1 cellular context compared by ENCODE assay signal in the genomic region with DNA sequence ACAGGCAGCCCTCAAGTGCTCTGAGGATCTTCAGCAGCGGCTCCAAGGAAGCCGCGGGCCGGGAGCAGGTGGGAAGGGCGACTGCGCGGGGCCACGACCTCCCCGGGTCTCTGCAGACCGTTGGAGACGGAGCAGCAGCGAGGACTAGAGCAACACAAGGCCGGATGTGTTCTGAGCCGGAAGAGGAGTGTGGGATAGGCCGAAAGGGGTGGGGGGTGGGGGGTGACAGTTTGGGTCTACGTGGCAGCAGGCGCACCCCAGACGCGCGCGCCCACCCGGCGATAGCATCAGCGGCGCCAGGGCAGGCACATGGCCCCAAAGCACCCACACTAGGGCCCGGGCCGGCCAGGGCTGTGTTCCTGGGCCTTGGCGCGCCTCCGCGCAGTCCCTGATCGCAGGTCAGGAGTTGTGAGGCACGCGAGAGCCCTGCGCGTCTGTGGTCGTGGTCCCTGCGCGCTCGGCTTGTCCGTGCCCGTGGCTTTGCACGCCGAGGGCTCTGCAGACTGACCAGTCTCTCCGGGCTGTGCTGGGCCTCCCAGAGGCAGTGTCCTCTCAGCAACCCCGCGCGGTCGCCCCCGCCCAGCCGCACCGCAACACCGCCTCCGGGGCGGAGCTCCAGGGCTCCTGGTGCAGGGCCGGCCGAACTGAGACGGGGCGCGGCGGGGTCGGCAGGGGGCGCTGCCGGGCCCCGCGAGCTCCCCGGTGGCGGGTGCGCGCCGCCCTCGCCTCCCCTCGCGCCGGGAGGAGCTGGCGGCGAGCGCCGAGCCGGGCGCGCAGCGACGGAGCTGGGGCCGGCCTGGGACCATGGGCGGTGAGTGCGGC.
A peak's percentile ranks its signal among the peaks of the same experiment; 100 is the strongest.
TF ChIP-seq lines count a peak whose summit lies in the region.

A gene with protein sequence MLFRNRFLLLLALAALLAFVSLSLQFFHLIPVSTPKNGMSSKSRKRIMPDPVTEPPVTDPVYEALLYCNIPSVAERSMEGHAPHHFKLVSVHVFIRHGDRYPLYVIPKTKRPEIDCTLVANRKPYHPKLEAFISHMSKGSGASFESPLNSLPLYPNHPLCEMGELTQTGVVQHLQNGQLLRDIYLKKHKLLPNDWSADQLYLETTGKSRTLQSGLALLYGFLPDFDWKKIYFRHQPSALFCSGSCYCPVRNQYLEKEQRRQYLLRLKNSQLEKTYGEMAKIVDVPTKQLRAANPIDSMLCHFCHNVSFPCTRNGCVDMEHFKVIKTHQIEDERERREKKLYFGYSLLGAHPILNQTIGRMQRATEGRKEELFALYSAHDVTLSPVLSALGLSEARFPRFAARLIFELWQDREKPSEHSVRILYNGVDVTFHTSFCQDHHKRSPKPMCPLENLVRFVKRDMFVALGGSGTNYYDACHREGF (plus strand): TSS at position 725 of the 822 bp plus-strand sequence. CDS start 28,351 bp downstream, outside the sequence.

TF ChIP-seq in HepG2, 621 proteins besides CTCF, POLR2A, EP300 and RAD21 (continues in another document):
- TF ChIP-seq ZNF383 (CRISPR knock-in tag; IDR thresholded peaks at IDR 0.05; ENCODE audit: borderline replicate concordance) (no peak), ZNF282 (IDR thresholded peaks at IDR 0.05; ENCODE audit: partially characterized antibody) (no peak), KDM5B (CRISPR knock-in tag; IDR thresholded peaks at IDR 0.05; ENCODE audit: borderline replicate concordance) (peak; percentile 57; the same call in 1 of the 2 replicates), ZMYM4 (CRISPR knock-in tag; IDR thresholded peaks at IDR 0.05) (0 out of 2 replicates have a peak, but pooled peaks have one; percentile 58), RFXAP (CRISPR knock-in tag; IDR thresholded peaks at IDR 0.05; ENCODE audit: borderline replicate concordance) (0 out of 2 replicates have a peak, but pooled peaks have one; percentile 31), NFE2 (CRISPR knock-in tag; IDR thresholded peaks at IDR 0.05) (no peak), DNMT3B (CRISPR knock-in tag; conservative IDR thresholded peaks at IDR 0.05) (no peak), ZNF891 (CRISPR knock-in tag; IDR thresholded peaks at IDR 0.05) (peak; percentile 64; the same call in 1 of the 2 replicates), ZNF343 (CRISPR knock-in tag; IDR thresholded peaks at IDR 0.05) (0 out of 2 replicates have a peak, but pooled peaks have one; percentile 73), POLR2AphosphoS5 (IDR thresholded peaks at IDR 0.05; ENCODE audit: low read depth, low read length) (peak; percentile 50), SRF (IDR thresholded peaks at IDR 0.05; ENCODE audit: low read depth, low read length) (no peak), HNF4A (CRISPR knock-in tag; IDR thresholded peaks at IDR 0.05) (no peak), TGIF2 (CRISPR knock-in tag; IDR thresholded peaks at IDR 0.05) (no peak), DR1 (CRISPR knock-in tag; IDR thresholded peaks at IDR 0.05) (peak; percentile 58), ZNF776 (CRISPR knock-in tag; IDR thresholded peaks at IDR 0.05) (peak; percentile 73; the same call in 1 of the 2 replicates), TEAD3 (CRISPR knock-in tag; optimal IDR thresholded peaks at IDR 0.05; ENCODE audit: borderline replicate concordance) (no peak), TCF12 (IDR thresholded peaks at IDR 0.05) (no peak), TCF12 (CRISPR knock-in tag; IDR thresholded peaks at IDR 0.05) (no peak), GLI4 (CRISPR knock-in tag; IDR thresholded peaks at IDR 0.05; ENCODE audit: borderline replicate concordance) (no peak), ZNF773 (CRISPR knock-in tag; IDR thresholded peaks at IDR 0.05; ENCODE audit: borderline replicate concordance) (no peak), ZNF619 (CRISPR knock-in tag; IDR thresholded peaks at IDR 0.05) (peak; percentile 56; the same call in 1 of the 2 replicates), ZC3H13 (CRISPR knock-in tag; IDR thresholded peaks at IDR 0.05) (peak; percentile 74; the same call in 1 of the 2 replicates), ZNF781 (CRISPR knock-in tag; IDR thresholded peaks at IDR 0.05; ENCODE audit: borderline replicate concordance, not compliant biosample characterization) (no peak)
- TF ChIP-seq, protein P1, sequence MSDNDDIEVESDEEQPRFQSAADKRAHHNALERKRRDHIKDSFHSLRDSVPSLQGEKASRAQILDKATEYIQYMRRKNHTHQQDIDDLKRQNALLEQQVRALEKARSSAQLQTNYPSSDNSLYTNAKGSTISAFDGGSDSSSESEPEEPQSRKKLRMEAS (IDR thresholded peaks at IDR 0.05) = peak; percentile 57; the same call in 1 of the 2 replicates
- TF ChIP-seq, protein P2, sequence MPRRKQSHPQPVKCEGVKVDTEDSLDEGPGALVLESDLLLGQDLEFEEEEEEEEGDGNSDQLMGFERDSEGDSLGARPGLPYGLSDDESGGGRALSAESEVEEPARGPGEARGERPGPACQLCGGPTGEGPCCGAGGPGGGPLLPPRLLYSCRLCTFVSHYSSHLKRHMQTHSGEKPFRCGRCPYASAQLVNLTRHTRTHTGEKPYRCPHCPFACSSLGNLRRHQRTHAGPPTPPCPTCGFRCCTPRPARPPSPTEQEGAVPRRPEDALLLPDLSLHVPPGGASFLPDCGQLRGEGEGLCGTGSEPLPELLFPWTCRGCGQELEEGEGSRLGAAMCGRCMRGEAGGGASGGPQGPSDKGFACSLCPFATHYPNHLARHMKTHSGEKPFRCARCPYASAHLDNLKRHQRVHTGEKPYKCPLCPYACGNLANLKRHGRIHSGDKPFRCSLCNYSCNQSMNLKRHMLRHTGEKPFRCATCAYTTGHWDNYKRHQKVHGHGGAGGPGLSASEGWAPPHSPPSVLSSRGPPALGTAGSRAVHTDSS (CRISPR knock-in tag; conservative IDR thresholded peaks at IDR 0.05) = no peak
- TF ChIP-seq, protein P3, sequence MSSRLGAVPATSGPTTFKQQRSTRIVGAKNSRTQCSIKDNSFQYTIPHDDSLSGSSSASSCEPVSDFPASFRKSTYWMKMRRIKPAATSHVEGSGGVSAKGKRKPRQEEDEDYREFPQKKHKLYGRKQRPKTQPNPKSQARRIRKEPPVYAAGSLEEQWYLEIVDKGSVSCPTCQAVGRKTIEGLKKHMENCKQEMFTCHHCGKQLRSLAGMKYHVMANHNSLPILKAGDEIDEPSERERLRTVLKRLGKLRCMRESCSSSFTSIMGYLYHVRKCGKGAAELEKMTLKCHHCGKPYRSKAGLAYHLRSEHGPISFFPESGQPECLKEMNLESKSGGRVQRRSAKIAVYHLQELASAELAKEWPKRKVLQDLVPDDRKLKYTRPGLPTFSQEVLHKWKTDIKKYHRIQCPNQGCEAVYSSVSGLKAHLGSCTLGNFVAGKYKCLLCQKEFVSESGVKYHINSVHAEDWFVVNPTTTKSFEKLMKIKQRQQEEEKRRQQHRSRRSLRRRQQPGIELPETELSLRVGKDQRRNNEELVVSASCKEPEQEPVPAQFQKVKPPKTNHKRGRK (CRISPR knock-in tag; IDR thresholded peaks at IDR 0.05) = no peak
- TF ChIP-seq, protein P4, sequence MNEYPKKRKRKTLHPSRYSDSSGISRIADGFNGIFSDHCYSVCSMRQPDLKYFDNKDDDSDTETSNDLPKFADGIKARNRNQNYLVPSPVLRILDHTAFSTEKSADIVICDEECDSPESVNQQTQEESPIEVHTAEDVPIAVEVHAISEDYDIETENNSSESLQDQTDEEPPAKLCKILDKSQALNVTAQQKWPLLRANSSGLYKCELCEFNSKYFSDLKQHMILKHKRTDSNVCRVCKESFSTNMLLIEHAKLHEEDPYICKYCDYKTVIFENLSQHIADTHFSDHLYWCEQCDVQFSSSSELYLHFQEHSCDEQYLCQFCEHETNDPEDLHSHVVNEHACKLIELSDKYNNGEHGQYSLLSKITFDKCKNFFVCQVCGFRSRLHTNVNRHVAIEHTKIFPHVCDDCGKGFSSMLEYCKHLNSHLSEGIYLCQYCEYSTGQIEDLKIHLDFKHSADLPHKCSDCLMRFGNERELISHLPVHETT (CRISPR knock-in tag; conservative IDR thresholded peaks at IDR 0.05) = no peak
- TF ChIP-seq, protein P5, sequence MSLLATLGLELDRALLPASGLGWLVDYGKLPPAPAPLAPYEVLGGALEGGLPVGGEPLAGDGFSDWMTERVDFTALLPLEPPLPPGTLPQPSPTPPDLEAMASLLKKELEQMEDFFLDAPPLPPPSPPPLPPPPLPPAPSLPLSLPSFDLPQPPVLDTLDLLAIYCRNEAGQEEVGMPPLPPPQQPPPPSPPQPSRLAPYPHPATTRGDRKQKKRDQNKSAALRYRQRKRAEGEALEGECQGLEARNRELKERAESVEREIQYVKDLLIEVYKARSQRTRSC (CRISPR knock-in tag; IDR thresholded peaks at IDR 0.05; ENCODE audit: low read depth) = no peak
- TF ChIP-seq, protein P6, sequence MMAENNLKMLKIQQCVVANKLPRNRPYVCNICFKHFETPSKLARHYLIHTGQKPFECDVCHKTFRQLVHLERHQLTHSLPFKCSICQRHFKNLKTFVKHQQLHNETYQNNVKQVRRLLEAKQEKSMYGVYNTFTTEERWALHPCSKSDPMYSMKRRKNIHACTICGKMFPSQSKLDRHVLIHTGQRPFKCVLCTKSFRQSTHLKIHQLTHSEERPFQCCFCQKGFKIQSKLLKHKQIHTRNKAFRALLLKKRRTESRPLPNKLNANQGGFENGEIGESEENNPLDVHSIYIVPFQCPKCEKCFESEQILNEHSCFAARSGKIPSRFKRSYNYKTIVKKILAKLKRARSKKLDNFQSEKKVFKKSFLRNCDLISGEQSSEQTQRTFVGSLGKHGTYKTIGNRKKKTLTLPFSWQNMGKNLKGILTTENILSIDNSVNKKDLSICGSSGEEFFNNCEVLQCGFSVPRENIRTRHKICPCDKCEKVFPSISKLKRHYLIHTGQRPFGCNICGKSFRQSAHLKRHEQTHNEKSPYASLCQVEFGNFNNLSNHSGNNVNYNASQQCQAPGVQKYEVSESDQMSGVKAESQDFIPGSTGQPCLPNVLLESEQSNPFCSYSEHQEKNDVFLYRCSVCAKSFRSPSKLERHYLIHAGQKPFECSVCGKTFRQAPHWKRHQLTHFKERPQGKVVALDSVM (CRISPR knock-in tag; IDR thresholded peaks at IDR 0.05) = peak; percentile 78; the same call in 1 of the 2 replicates
- TF ChIP-seq, protein P7, sequence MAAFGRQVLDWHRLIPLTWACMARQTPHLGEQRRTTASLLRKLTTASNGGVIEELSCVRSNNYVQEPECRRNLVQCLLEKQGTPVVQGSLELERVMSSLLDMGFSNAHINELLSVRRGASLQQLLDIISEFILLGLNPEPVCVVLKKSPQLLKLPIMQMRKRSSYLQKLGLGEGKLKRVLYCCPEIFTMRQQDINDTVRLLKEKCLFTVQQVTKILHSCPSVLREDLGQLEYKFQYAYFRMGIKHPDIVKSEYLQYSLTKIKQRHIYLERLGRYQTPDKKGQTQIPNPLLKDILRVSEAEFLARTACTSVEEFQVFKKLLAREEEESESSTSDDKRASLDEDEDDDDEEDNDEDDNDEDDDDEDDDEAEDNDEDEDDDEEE (CRISPR knock-in tag; IDR thresholded peaks at IDR 0.05) = no peak
- TF ChIP-seq, protein P8, sequence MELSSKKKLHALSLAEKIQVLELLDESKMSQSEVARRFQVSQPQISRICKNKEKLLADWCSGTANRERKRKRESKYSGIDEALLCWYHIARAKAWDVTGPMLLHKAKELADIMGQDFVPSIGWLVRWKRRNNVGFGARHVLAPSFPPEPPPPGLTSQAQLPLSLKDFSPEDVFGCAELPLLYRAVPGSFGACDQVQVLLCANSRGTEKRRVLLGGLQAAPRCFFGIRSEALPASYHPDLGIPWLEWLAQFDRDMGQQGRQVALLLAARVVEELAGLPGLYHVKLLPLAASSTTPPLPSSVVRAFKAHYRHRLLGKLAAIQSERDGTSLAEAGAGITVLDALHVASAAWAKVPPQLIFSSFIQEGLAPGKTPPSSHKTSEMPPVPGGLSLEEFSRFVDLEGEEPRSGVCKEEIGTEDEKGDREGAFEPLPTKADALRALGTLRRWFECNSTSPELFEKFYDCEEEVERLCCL (CRISPR knock-in tag; IDR thresholded peaks at IDR 0.05; ENCODE audit: borderline replicate concordance) = no peak
- TF ChIP-seq, protein P9, sequence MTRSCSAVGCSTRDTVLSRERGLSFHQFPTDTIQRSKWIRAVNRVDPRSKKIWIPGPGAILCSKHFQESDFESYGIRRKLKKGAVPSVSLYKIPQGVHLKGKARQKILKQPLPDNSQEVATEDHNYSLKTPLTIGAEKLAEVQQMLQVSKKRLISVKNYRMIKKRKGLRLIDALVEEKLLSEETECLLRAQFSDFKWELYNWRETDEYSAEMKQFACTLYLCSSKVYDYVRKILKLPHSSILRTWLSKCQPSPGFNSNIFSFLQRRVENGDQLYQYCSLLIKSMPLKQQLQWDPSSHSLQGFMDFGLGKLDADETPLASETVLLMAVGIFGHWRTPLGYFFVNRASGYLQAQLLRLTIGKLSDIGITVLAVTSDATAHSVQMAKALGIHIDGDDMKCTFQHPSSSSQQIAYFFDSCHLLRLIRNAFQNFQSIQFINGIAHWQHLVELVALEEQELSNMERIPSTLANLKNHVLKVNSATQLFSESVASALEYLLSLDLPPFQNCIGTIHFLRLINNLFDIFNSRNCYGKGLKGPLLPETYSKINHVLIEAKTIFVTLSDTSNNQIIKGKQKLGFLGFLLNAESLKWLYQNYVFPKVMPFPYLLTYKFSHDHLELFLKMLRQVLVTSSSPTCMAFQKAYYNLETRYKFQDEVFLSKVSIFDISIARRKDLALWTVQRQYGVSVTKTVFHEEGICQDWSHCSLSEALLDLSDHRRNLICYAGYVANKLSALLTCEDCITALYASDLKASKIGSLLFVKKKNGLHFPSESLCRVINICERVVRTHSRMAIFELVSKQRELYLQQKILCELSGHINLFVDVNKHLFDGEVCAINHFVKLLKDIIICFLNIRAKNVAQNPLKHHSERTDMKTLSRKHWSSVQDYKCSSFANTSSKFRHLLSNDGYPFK (CRISPR knock-in tag; IDR thresholded peaks at IDR 0.05; ENCODE audit: borderline replicate concordance) = no peak
